Comparison of ENCODE assay signal across 10 cellular contexts in the genomic region with DNA sequence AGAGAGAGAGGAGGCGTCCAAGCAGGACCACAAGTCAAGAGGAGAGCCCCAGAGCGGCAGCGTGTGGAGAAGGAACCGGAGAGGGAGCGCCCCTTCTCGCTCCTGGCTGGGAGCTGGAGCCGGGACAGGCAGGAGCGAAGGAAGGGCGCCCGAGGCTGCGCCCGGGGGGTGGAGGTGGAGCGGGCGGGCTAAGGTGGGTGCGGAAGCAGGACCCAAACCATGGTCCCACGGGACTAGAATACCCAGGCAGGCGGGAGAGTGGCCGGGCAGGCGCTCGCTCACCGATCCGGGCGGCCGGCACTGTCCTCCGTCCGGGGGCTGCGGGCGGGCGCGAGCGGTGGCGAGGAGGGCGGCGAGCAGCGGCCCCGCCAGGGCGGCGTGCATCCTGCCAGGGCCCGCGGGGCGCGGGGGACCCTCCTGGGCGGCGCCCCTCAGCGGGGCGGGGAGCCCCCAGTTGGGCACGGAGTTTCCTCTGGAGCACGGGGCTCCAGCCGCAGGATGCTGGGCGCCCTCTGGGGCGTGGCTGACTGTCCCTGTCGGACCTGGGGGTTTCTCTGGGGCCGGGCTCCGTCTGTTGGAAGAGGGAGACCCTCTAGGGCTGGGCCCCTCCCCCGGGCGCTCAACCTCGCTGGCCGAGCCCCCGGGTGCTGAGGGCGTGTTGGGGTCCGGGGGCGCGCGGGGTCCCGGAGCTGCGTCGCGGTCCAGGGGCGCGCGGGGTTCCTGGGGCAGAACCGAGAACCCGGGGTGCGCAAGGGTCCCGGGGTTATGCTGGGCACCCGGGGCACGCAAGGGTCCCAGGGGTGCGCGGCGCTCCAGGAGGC. TPM values are rescaled to one million over a fixed set of nuclear protein-coding genes. Genes with fewer than 3 reads are reported as not detected.
DNase-seq lines count a peak whose midpoint lies in the region; ATAC-seq, FAIRE-seq and TF ChIP-seq lines count a peak whose summit lies in the region.
"Had no signal": no experiment of that assay in that cellular context is flagged by ENCODE, and none has a peak within 500 bp of the region (broad histone marks: within the 10 kb centered on the region; RNA-seq: fewer than 3 reads in every experiment).

No MANE protein-coding gene starts in this region.

- H3K4me3 ChIP-seq in ACC112 (ENCODE audit: low read depth, low read length) = peak overlapping the region; percentile 66
- peak overlapping the region in 1 of 3 experiments; percentile 39 for H3K4me3 ChIP-seq in endothelial cell of umbilical vein (replicated peaks in 1 of 3; ENCODE audit: insufficient read depth in 1 of 3, low read depth in 1 of 3, low read length in 3 of 3)
- H3K4me3 ChIP-seq in naive thymus-derived CD4-positive, alpha-beta T cell (ENCODE audit: low read length) = no peak overlapping the region

- POLR2A ChIA-PET in endothelial cell of umbilical vein (lab: Charles Lee) = no interaction called here
- POLR2A ChIA-PET in naive thymus-derived CD4-positive, alpha-beta T cell (lab: Charles Lee) = no interaction called here

- no peak for TF ChIP-seq CTCF in endothelial cell of umbilical vein (IDR thresholded peaks at IDR 0.05; ENCODE audit: extremely low read depth in 1 of 2, insufficient read depth in 1 of 2, low read depth in 1 of 2, low read length in 2 of 2)

- H3K79me2 ChIP-seq in ACC112 (ENCODE audit: control insufficient read depth, insufficient read depth, low read length, unreplicated experiment) (no peaks in the 10 kb centered on the region), endothelial cell of umbilical vein (ENCODE audit: control insufficient read depth, insufficient read depth, low read length) (no peaks in the 10 kb centered on the region)

- no peak for ATAC-seq in naive thymus-derived CD4-positive, alpha-beta T cell

- H3K27me3 ChIP-seq in ACC112 (ENCODE audit: insufficient read depth, low read length) (peaks cover 51% of the 10 kb centered on the region), endothelial cell of umbilical vein (ENCODE audit: control insufficient read depth in 2 of 2, insufficient read depth in 2 of 2, low read length in 2 of 2) (peaks cover 25 to 35% of the 10 kb centered on the region in 2 experiments)
- H3K27me3 ChIP-seq in naive thymus-derived CD4-positive, alpha-beta T cell (ENCODE audit: control insufficient read depth in 2 of 2, insufficient read depth in 2 of 2, low read length in 2 of 2) = peaks cover 0 to 3% of the 10 kb centered on the region in 2 donors

- no peak overlapping the region for H3K9ac ChIP-seq in endothelial cell of umbilical vein (replicated peaks; ENCODE audit: extremely low read depth, insufficient read depth, low read length)

- no peaks in the 10 kb centered on the region for H3K9me1 ChIP-seq in endothelial cell of umbilical vein (replicated peaks; ENCODE audit: control insufficient read depth, extremely low read depth, insufficient read depth, low read length)

- H3K27ac ChIP-seq in ACC112 (ENCODE audit: low read depth, low read length) (no peak overlapping the region), endothelial cell of umbilical vein (ENCODE audit: insufficient read depth, low read depth, low read length) (no peak overlapping the region)
- no peak overlapping the region for H3K27ac ChIP-seq in naive thymus-derived CD4-positive, alpha-beta T cell (ENCODE audit: low read depth, low read length)

- H3K9me3 ChIP-seq in endothelial cell of umbilical vein (replicated peaks; ENCODE audit: control insufficient read depth, insufficient read depth, low read length) = no peaks in the 10 kb centered on the region
- no peaks in the 10 kb centered on the region for H3K9me3 ChIP-seq in naive thymus-derived CD4-positive, alpha-beta T cell (ENCODE audit: control insufficient read depth in 2 of 3, low read length in 3 of 3)

- H4K20me1 ChIP-seq in endothelial cell of umbilical vein (replicated peaks; ENCODE audit: control insufficient read depth, extremely low read depth, insufficient read depth, low read length) = no peaks in the 10 kb centered on the region

- peaks cover 4 to 14% (median 10%) of the 10 kb centered on the region in 7 donors for H3K4me1 Mint-ChIP-seq in naive thymus-derived CD4-positive, alpha-beta T cell

- peaks cover 0 to 4% (median 0%) of the 10 kb centered on the region in 11 donors for H3K9me3 Mint-ChIP-seq in naive thymus-derived CD4-positive, alpha-beta T cell

- no peak for TF ChIP-seq POLR2A in endothelial cell of umbilical vein (IDR thresholded peaks at IDR 0.05; ENCODE audit: low read depth, low read length)

- intact Hi-C loops in endothelial cell of umbilical vein (cut with micrococcal nuclease) = loop anchor here (1.0 to 2.0 kb wide), 4 partner anchors 65 to 258 kb away; no protein-coding TSS in a partner anchor
- intact Hi-C loops in naive thymus-derived CD4-positive, alpha-beta T cell (cut with micrococcal nuclease) = loop anchor here in 1 of 2 donors (2.0 to 5.0 kb wide), 2 partner anchors 66 to 240 kb away; no protein-coding TSS in a partner anchor

- no TSS peak for BruUV-seq in endothelial cell of umbilical vein (replicated peaks; lab: Mats Ljungman, UMichigan)

- peaks cover 0 to 7% (median 0%) of the 10 kb centered on the region in 5 donors for H3K36me3 Mint-ChIP-seq in naive thymus-derived CD4-positive, alpha-beta T cell

- H2AFZ ChIP-seq in ACC112 (ENCODE audit: low read length, unreplicated experiment) (no peak overlapping the region), endothelial cell of umbilical vein (ENCODE audit: low read depth, low read length) (peak overlapping the region; percentile 36)

- FAIRE-seq in endothelial cell of umbilical vein (lab: Jason Lieb, UNC) = no peak

- H3K4me1 ChIP-seq in ACC112 (ENCODE audit: control insufficient read depth, insufficient read depth, low read length, unreplicated experiment) = peaks cover 5% of the 10 kb centered on the region
- H3K4me1 ChIP-seq in endothelial cell of umbilical vein (ENCODE audit: control insufficient read depth, extremely low read depth, insufficient read depth, low read length) = peaks cover 4% of the 10 kb centered on the region
- no peaks in the 10 kb centered on the region for H3K4me1 ChIP-seq in naive thymus-derived CD4-positive, alpha-beta T cell (ENCODE audit: control insufficient read depth in 2 of 2, insufficient read depth in 2 of 2, low read length in 2 of 2)

- no peaks in the 10 kb centered on the region for H3K36me3 ChIP-seq in ACC112 (ENCODE audit: insufficient read depth, low read length)
- H3K36me3 ChIP-seq in endothelial cell of umbilical vein (ENCODE audit: control insufficient read depth in 2 of 2, extremely low read depth in 1 of 2, insufficient read depth in 2 of 2, low read length in 2 of 2) = no peaks in the 10 kb centered on the region
- H3K36me3 ChIP-seq in naive thymus-derived CD4-positive, alpha-beta T cell (ENCODE audit: control insufficient read depth in 2 of 3, insufficient read depth in 3 of 3, low read length in 3 of 3) = no peaks in the 10 kb centered on the region

- H3K4me2 ChIP-seq in endothelial cell of umbilical vein (ENCODE audit: insufficient read depth, low read length) = peak overlapping the region; percentile 29

- peak; percentile 78 for DNase-seq in HuH-7.5 (ENCODE audit: low spot score)
- no peak for DNase-seq in endothelial cell of umbilical vein (ENCODE audit: low read depth, low spot score)
- no peak for DNase-seq in naive thymus-derived CD4-positive, alpha-beta T cell
- DNase-seq in DMS153 (lab: John Stamatoyannopoulos, UW) = no peak
- no peak for DNase-seq in OCI-M2 (lab: John Stamatoyannopoulos, UW; ENCODE audit: unreplicated experiment)
- no peak for DNase-seq in NCI-H1105 treated with DMSO at 0.1 percent for 48 hours (lab: John Stamatoyannopoulos, UW)
- no peak for DNase-seq in cerebellum (ENCODE audit: low spot score)

- H3K27me3 Mint-ChIP-seq in naive thymus-derived CD4-positive, alpha-beta T cell = peaks cover 47 to 68% (median 62%) of the 10 kb centered on the region in 5 donors

- CTCF ChIA-PET in endothelial cell of umbilical vein (lab: Charles Lee) = interaction anchor here (0.7 to 2.9 kb wide), 29 partner anchors 8 to 818 kb away, joined by 3 to 36 read pairs (median 3); no protein-coding TSS in a partner anchor
- CTCF ChIA-PET in naive thymus-derived CD4-positive, alpha-beta T cell (lab: Charles Lee) = interaction anchor here (0.9 to 1.1 kb wide), 2 partner anchors 7 to 10 kb away, joined by 3 to 4 read pairs; no protein-coding TSS in a partner anchor

- H3K4me3 Mint-ChIP-seq in naive thymus-derived CD4-positive, alpha-beta T cell = peak overlapping the region in 9 of 10 donors; percentile 38 to 93 (median 79)

- dilution Hi-C loops in endothelial cell of umbilical vein (cut with MboI; ENCODE audit: extremely low pct_ligation_motif_present, low sequenced_read_pairs) = no loop called here

- no peak overlapping the region for H3K27ac Mint-ChIP-seq in naive thymus-derived CD4-positive, alpha-beta T cell

TF ChIP-seq in endothelial cell of umbilical vein, 7 proteins besides CTCF, POLR2A, EP300 and RAD21:
- TF ChIP-seq MYC (IDR thresholded peaks at IDR 0.05; ENCODE audit: low read depth, low read length) (no peak), EZH2 (IDR thresholded peaks at IDR 0.05; ENCODE audit: borderline replicate concordance, low read depth, low read length, severe bottlenecking) (peak; percentile 92)

RNA-seq across cellular contexts. Expression of gene TRABD2B, which starts 0.6 kb away (rescaled TPM):
- total RNA-seq in endothelial cell of umbilical vein (not detected in 2 replicates), cerebellum (0.36 TPM)
- not detected in 2 replicates for polyA plus RNA-seq in endothelial cell of umbilical vein
- not detected in 2 replicates for polyA plus RNA-seq in endothelial cell of umbilical vein (2011; cell fraction: cytosol; rRNA removed)
- not detected in 2 replicates for polyA plus RNA-seq in endothelial cell of umbilical vein (2011; cell fraction: nucleus; rRNA removed)
- not detected in 2 replicates for polyA plus RNA-seq in endothelial cell of umbilical vein (2012)
- not detected in 2 replicates for polyA minus RNA-seq in endothelial cell of umbilical vein
- 1.4 TPM for polyA minus RNA-seq in endothelial cell of umbilical vein (2011; cell fraction: cytosol; rRNA and poly(A)+ RNA removed)
- not detected in 2 replicates for polyA minus RNA-seq in endothelial cell of umbilical vein (2011; cell fraction: nucleus; rRNA and poly(A)+ RNA removed)
- total RNA-seq in naive thymus-derived CD4-positive, alpha-beta T cell = not detected
- not detected for polyA plus RNA-seq in naive thymus-derived CD4-positive, alpha-beta T cell
- total RNA-seq: pulmonary artery endothelial cell, RPMI7951 had no signal
